ENCODE assay signal across 8 cellular contexts in the genomic region with DNA sequence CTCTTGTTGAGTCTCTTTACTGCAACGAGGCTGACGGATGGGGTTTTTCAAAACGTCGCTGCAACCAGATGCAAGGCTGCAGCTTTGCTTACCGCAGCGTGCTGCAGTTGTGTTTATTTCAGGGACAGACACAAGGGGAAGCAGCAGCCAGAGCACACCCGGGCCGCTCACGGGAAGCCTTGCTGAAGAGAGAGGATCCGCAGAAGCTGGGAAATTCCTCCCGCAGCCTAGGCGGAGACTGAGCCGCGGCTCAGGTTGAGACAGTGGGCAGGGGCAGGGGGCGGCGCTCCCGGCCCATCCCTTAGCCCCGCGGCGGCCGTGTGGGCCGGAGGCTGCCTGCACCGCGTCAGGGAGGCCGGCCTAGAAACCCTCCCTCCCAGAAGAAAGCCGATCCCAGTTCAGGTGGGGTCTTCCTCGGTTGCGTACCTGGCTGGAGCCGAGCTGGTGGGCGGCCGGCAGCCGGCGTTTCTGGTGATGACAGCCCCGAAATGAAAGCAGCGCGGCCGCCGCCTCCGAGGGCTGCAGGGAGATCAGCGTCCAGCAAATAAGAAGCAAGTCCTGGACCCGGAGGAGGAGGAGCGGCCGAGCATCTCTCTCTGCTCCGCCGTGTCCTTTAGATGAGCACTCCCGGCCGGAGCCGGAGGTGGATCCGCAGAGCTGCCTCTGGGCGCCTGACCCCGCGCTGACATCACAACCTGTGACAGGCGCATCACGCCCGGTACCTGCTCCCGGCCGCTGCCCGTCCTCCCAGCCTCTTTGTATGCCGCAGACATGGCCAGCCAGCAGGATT. TPM values are rescaled to one million over a fixed set of nuclear protein-coding genes. Genes with fewer than 3 reads are reported as not detected.
DNase-seq lines count a peak whose midpoint lies in the region; ATAC-seq and TF ChIP-seq lines count a peak whose summit lies in the region.

Gene FRY (plus strand): TSS at position 750 of the 790 bp plus-strand sequence. CDS start 22 bp downstream, at position 772.

- H3K36me3 ChIP-seq in CD8-positive, alpha-beta memory T cell (ENCODE audit: insufficient read depth, low read length): no peaks in the 10 kb centered on the region
- H3K36me3 ChIP-seq in PC-3 (ENCODE audit: low read depth, low read length) (no peaks in the 10 kb centered on the region), stomach smooth muscle (ENCODE audit: control insufficient read depth in 2 of 2, insufficient read depth in 2 of 2, low read length in 2 of 2) (no peaks in the 10 kb centered on the region)

- BruUV-seq in PC-3 (replicated peaks; lab: Mats Ljungman, UMichigan): no TSS peak

- H2AFZ ChIP-seq in PC-3 (ENCODE audit: low read length): peak within 1 kb of the TSS; percentile 97

- H3K36me3 Mint-ChIP-seq in CD8-positive, alpha-beta memory T cell: no peaks in the 10 kb centered on the region
- H3K36me3 Mint-ChIP-seq in natural killer cell treated with Interleukin-12 subunit alpha and Interleukin-12 subunit beta and Interleukin-15 and Interleukin-18, amount 100 ng/mL, for 72 hours: no peaks in the 10 kb centered on the region

- no peaks in the 10 kb centered on the region for H3K9me3 ChIP-seq in CD8-positive, alpha-beta memory T cell (ENCODE audit: low read length)
- H3K9me3 ChIP-seq in PC-3 (ENCODE audit: low read length) (no peaks in the 10 kb centered on the region), stomach smooth muscle (ENCODE audit: control insufficient read depth in 2 of 2, low read length in 2 of 2) (no peaks in the 10 kb centered on the region)

- peaks cover 7 to 67% of the 10 kb centered on the region in 2 donors for H3K27me3 Mint-ChIP-seq in CD8-positive, alpha-beta memory T cell
- peaks cover 0 to 7% of the 10 kb centered on the region in 2 donors for H3K27me3 Mint-ChIP-seq in natural killer cell treated with Interleukin-12 subunit alpha and Interleukin-12 subunit beta and Interleukin-15 and Interleukin-18, amount 100 ng/mL, for 72 hours

- no peaks in the 10 kb centered on the region for H3K79me2 ChIP-seq in PC-3 (ENCODE audit: low read length)

- H3F3A ChIP-seq in PC-3 (ENCODE audit: low read length, unreplicated experiment): no peaks in the 10 kb centered on the region

- peak; percentile 10 to 45 (median 22) for DNase-seq in CD8-positive, alpha-beta memory T cell
- DNase-seq in PC-3: peak; percentile 62
- DNase-seq in activated effector memory CD4-positive, alpha-beta T cell treated with Interleukin-2 at 50 U/mL for 16 hours: peak; percentile 27
- DNase-seq in fibroblast of pulmonary artery (ENCODE audit: low read depth): peak; percentile 47
- DNase-seq in natural killer cell treated with Interleukin-12 subunit alpha and Interleukin-12 subunit beta and Interleukin-15 and Interleukin-18, amount 100 ng/mL, for 72 hours (ENCODE audit: low spot score): peak; percentile 75

- ATAC-seq in GM19452 (IDR thresholded peaks at IDR 0.05; ENCODE audit: unreplicated experiment) (peak; percentile 77), HG03565 (IDR thresholded peaks at IDR 0.05; ENCODE audit: unreplicated experiment) (peak; percentile 69), PC-3 (peak; percentile 86)
- peak; percentile 90 to 93 for ATAC-seq in natural killer cell treated with Interleukin-12 subunit alpha and Interleukin-12 subunit beta and Interleukin-15 and Interleukin-18, amount 100 ng/mL, for 72 hours

- no peaks in the 10 kb centered on the region for H3K9me2 ChIP-seq in PC-3 (replicated peaks; ENCODE audit: low read length)

- CTCF ChIA-PET in CD8-positive, alpha-beta memory T cell (lab: Charles Lee): interaction anchor here (1.3 kb wide), 1 partner anchor 8 kb away, joined by 3 read pairs; no protein-coding TSS in a partner anchor
- CTCF ChIA-PET in PC-3 (lab: Charles Lee): no interaction called here

- peak within 1 kb of the TSS; percentile 81 to 96 (median 86) for H3K4me3 Mint-ChIP-seq in CD8-positive, alpha-beta memory T cell
- H3K4me3 Mint-ChIP-seq in natural killer cell treated with Interleukin-12 subunit alpha and Interleukin-12 subunit beta and Interleukin-15 and Interleukin-18, amount 100 ng/mL, for 72 hours: peak within 1 kb of the TSS; percentile 84

- no peaks in the 10 kb centered on the region for H3K4me1 ChIP-seq in CD8-positive, alpha-beta memory T cell (ENCODE audit: insufficient read depth, low read length)
- H3K4me1 ChIP-seq in PC-3 (ENCODE audit: insufficient read depth, low read length): peaks cover 7% of the 10 kb centered on the region
- H3K4me1 ChIP-seq in stomach smooth muscle (ENCODE audit: control insufficient read depth, insufficient read depth, low read length): no peaks in the 10 kb centered on the region

- H3K27ac Mint-ChIP-seq in CD8-positive, alpha-beta memory T cell: peak within 1 kb of the TSS in 7 of 8 donors; percentile 29 to 90 (median 57)
- H3K27ac Mint-ChIP-seq in natural killer cell treated with Interleukin-12 subunit alpha and Interleukin-12 subunit beta and Interleukin-15 and Interleukin-18, amount 100 ng/mL, for 72 hours: peak within 1 kb of the TSS; percentile 52 to 66

- H4K20me1 ChIP-seq in PC-3 (ENCODE audit: low read length): no peaks in the 10 kb centered on the region

- peak within 1 kb of the TSS; percentile 59 for H3K4me3 ChIP-seq in CD8-positive, alpha-beta memory T cell (ENCODE audit: low read length)
- peak within 1 kb of the TSS; percentile 81 for H3K4me3 ChIP-seq in PC-3 (ENCODE audit: low read length)
- peak within 1 kb of the TSS; percentile 71 for H3K4me3 ChIP-seq in fibroblast of pulmonary artery (replicated peaks; ENCODE audit: low read depth, low read length)
- H3K4me3 ChIP-seq in stomach smooth muscle (ENCODE audit: low read length in 2 of 2): peak within 1 kb of the TSS; percentile 81 to 83

- H3K4me2 ChIP-seq in PC-3 (ENCODE audit: low read length): peak within 1 kb of the TSS; percentile 91

- intact Hi-C loops in PC-3 (cut with micrococcal nuclease): no loop called here

- no peak within 1 kb of the TSS for H3K27ac ChIP-seq in CD8-positive, alpha-beta memory T cell (ENCODE audit: low read depth, low read length)
- H3K27ac ChIP-seq in PC-3 (ENCODE audit: low read length) (no peak within 1 kb of the TSS), stomach smooth muscle (ENCODE audit: low read length) (peak within 1 kb of the TSS; percentile 53)

- POLR2A ChIA-PET in CD8-positive, alpha-beta memory T cell (lab: Charles Lee): interaction anchor here (0.5 kb wide), 1 partner anchor 369 kb away, joined by 3 read pairs; no protein-coding TSS in a partner anchor
- POLR2A ChIA-PET in PC-3 (lab: Charles Lee; ENCODE audit: unreplicated experiment): no interaction called here

- no peak for TF ChIP-seq CTCF in PC-3 (conservative IDR thresholded peaks at IDR 0.05; ENCODE audit: low read depth, low read length)
- TF ChIP-seq CTCF in fibroblast of pulmonary artery (IDR thresholded peaks at IDR 0.05; ENCODE audit: low read length, missing control alignments): peak; percentile 22

- no peaks in the 10 kb centered on the region for H3K27me3 ChIP-seq in CD8-positive, alpha-beta memory T cell (ENCODE audit: insufficient read depth, low read length, poor library complexity, severe bottlenecking)
- H3K27me3 ChIP-seq in PC-3 (ENCODE audit: low read length) (no peaks in the 10 kb centered on the region), stomach smooth muscle (ENCODE audit: control insufficient read depth in 1 of 2, insufficient read depth in 2 of 2, low read length in 2 of 2) (no peaks in the 10 kb centered on the region)

- H3K4me1 Mint-ChIP-seq in CD8-positive, alpha-beta memory T cell: peaks cover 12 to 15% (median 15%) of the 10 kb centered on the region in 3 donors
- peaks cover 10 to 14% of the 10 kb centered on the region in 2 donors for H3K4me1 Mint-ChIP-seq in natural killer cell treated with Interleukin-12 subunit alpha and Interleukin-12 subunit beta and Interleukin-15 and Interleukin-18, amount 100 ng/mL, for 72 hours (ENCODE audit: low read depth in 2 of 2)

- no peaks in the 10 kb centered on the region for H3K9me3 Mint-ChIP-seq in CD8-positive, alpha-beta memory T cell
- H3K9me3 Mint-ChIP-seq in natural killer cell treated with Interleukin-12 subunit alpha and Interleukin-12 subunit beta and Interleukin-15 and Interleukin-18, amount 100 ng/mL, for 72 hours: no peaks in the 10 kb centered on the region

- H3K9ac ChIP-seq in PC-3 (ENCODE audit: low read length): no peak within 1 kb of the TSS
- peak within 1 kb of the TSS; percentile 55 to 59 for H3K9ac ChIP-seq in stomach smooth muscle (ENCODE audit: low read length in 2 of 2)

RNA-seq across cellular contexts. Expression of gene FRY, which starts in this region (rescaled TPM):
- total RNA-seq in CD8-positive, alpha-beta memory T cell: under 1 TPM; 0.53 to 0.72 TPM
- 1.5 TPM for polyA plus RNA-seq in CD8-positive, alpha-beta memory T cell
- total RNA-seq in PC-3 (2014; rRNA removed): 0.29 and 1.3 TPM in 2 replicates
- total RNA-seq in natural killer cell treated with Interleukin-12 subunit alpha and Interleukin-12 subunit beta and Interleukin-15 and Interleukin-18, amount 100 ng/mL, for 72 hours: 1 to 10 TPM; 1.5 to 6.1 TPM

Comparison
In these comparisons a context has a peak if more than half of its experiments do, and no peak if none do; other contexts are left out.
1. DNase-seq: peak in every context shown above with its lines; median percentile 75 in natural killer cell treated with Interleukin-12 subunit alpha and Interleukin-12 subunit beta and Interleukin-15 and Interleukin-18, amount 100 ng/mL, for 72 hours; 62 in PC-3; 47 in fibroblast of pulmonary artery; 27 in activated effector memory CD4-positive, alpha-beta T cell treated with Interleukin-2 at 50 U/mL for 16 hours; 22 in CD8-positive, alpha-beta memory T cell.